ENCODE assay signal across 1 cellular context in genomic region chr1:114757455-114758250, GRCh38.
TF ChIP-seq lines count a peak whose summit lies in the region.

TSS of gene CSDE1 (minus strand) at chr1:114757984. CDS start at chr1:114739890, 18,094 bp downstream.

TF ChIP-seq in HCT116, 20 proteins besides CTCF, POLR2A, EP300 and RAD21 (continued from another document):
- TF ChIP-seq ZBTB33 (IDR thresholded peaks at IDR 0.05; ENCODE audit: extremely low read depth, insufficient replicate concordance, low read length) (peak; percentile 95), SRF (IDR thresholded peaks at IDR 0.05; ENCODE audit: low read depth) (no peak), TCF7L2 (IDR thresholded peaks at IDR 0.05; ENCODE audit: borderline replicate concordance, extremely low read depth, insufficient read depth, insufficient read length) (peak; percentile 71), SIN3A (IDR thresholded peaks at IDR 0.05; ENCODE audit: low read depth) (peak; percentile 65; the same call in 1 of the 2 replicates), POLR2AphosphoS5 (IDR thresholded peaks at IDR 0.05; ENCODE audit: low read depth, low read length) (peak; percentile 86), ZNF274 (IDR thresholded peaks at IDR 0.05; ENCODE audit: low read depth, low read length) (no peak), SP1 (IDR thresholded peaks at IDR 0.05; ENCODE audit: low read depth) (peak; percentile 66), MAX (IDR thresholded peaks at IDR 0.05) (peak; percentile 69), ELF1 (IDR thresholded peaks at IDR 0.05; ENCODE audit: borderline replicate concordance, low read depth) (no peak), ZFX (IDR thresholded peaks at IDR 0.05) (peak; percentile 21; the same call in 1 of the 2 replicates), EZH2phosphoT487 (IDR thresholded peaks at IDR 0.05; ENCODE audit: borderline replicate concordance) (no peak), EGR1 (IDR thresholded peaks at IDR 0.05; ENCODE audit: low read depth) (peak; percentile 69), CBX3 (IDR thresholded peaks at IDR 0.05; ENCODE audit: low read depth) (peak; percentile 92), FOSL1 (IDR thresholded peaks at IDR 0.05; ENCODE audit: low read depth) (no peak), YY1 (IDR thresholded peaks at IDR 0.05; ENCODE audit: extremely low read depth, insufficient replicate concordance, low read depth, low read length) (peak; percentile 97), EZH2 (IDR thresholded peaks at IDR 0.05) (no peak)
